In the genomic region with DNA sequence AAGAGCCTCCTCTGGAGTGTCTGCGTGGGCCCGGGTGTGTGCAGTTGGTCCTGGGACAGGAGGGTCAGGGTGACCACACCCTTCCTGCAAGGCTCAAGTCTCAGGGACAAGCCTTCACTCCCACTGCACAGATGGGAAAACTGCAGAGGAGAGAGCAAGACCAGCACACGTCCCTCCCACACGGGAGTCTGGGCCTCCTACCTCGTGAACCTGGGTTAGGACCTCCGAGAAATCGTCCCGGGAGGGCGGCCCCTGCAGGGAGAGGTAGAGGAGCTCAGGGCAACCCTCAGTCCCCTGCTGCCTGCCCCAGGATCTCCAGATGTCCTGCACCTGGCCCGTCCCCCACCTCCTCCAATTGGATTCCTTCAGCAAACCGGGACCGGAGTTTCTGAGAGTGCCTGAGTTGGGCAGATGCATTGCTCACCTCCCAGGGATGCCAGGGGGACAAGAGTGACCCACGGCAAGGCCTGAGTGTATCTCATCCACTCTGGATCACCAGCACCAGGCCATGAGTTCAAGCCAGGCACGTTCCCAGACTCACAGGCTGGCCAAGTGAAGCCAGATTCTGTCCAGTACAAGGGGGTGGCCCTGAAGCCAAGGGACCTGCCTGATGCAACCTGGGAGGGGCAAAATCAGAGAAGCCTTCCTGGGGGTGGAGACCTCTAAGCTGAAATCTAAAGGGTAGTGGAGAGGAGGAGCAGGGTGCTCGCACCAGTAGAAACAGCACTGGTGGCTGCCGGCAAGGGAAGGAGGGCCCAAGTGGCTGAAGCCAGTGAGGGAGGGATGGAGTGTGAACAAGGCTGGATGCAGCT, we compare ENCODE assay signal across 13 cellular contexts. TPM values are rescaled to one million over a fixed set of nuclear protein-coding genes. Genes with fewer than 3 reads are reported as not detected.
DNase-seq lines count a peak whose midpoint lies in the region; ATAC-seq and TF ChIP-seq lines count a peak whose summit lies in the region.
"Had no signal": no experiment of that assay in that cellular context is flagged by ENCODE, and none has a peak within 500 bp of the region (broad histone marks: within the 10 kb centered on the region; RNA-seq: fewer than 3 reads in every experiment).

No MANE protein-coding gene starts in this region.

- peaks cover 16 to 35% (median 27%) of the 10 kb centered on the region in 4 donors for H3K4me1 Mint-ChIP-seq in CD4-positive, alpha-beta memory T cell

- no peak overlapping the region for H3K27ac ChIP-seq in CD4-positive, alpha-beta memory T cell (ENCODE audit: low read depth, low read length)
- H3K27ac ChIP-seq in HCT116 (ENCODE audit: low read depth, low read length) (peak overlapping the region; percentile 84), mesenchymal stem cell (ENCODE audit: low read length, poor library complexity, severe bottlenecking) (no peak overlapping the region), Karpas-422 (ENCODE audit: low read length) (no peak overlapping the region)

- no peaks in the 10 kb centered on the region for H3K27me3 ChIP-seq in CD4-positive, alpha-beta memory T cell (ENCODE audit: insufficient read depth, low read length)
- no peaks in the 10 kb centered on the region for H3K27me3 ChIP-seq in HCT116 (ENCODE audit: insufficient read depth, low read length)
- no peaks in the 10 kb centered on the region for H3K27me3 ChIP-seq in adipocyte (replicated peaks; ENCODE audit: control insufficient read depth, insufficient read depth, low read length)
- peaks cover 0 to 30% of the 10 kb centered on the region in 2 experiments for H3K27me3 ChIP-seq in mesenchymal stem cell (ENCODE audit: control insufficient read depth in 1 of 2, insufficient read depth in 1 of 2, low read length in 2 of 2)
- no peaks in the 10 kb centered on the region for H3K27me3 ChIP-seq in Karpas-422 (ENCODE audit: low read length)

- H3K9me2 ChIP-seq in HCT116 (ENCODE audit: insufficient read depth) (no peaks in the 10 kb centered on the region), Karpas-422 (replicated peaks; ENCODE audit: insufficient read depth, low read length) (no peaks in the 10 kb centered on the region)

- H4K91ac ChIP-seq in mesenchymal stem cell (ENCODE audit: low read length): no peak overlapping the region

- intact Hi-C loops in CD4-positive, alpha-beta memory T cell (cut with micrococcal nuclease): no loop called here
- intact Hi-C loops in HCT116 (cut with micrococcal nuclease): loop anchor here (5.0 kb wide), 1 partner anchor 109 kb away; no protein-coding TSS in a partner anchor

- no peaks in the 10 kb centered on the region for H3K9me3 ChIP-seq in CD4-positive, alpha-beta memory T cell (ENCODE audit: control insufficient read depth in 1 of 2, low read length in 2 of 2)
- no peaks in the 10 kb centered on the region for H3K9me3 ChIP-seq in HCT116 (ENCODE audit: control insufficient read depth in 1 of 2, insufficient read depth in 1 of 2, low read depth in 1 of 2, low read length in 2 of 2)
- H3K9me3 ChIP-seq in adipocyte (ENCODE audit: control insufficient read depth, low read length): no peaks in the 10 kb centered on the region
- no peaks in the 10 kb centered on the region for H3K9me3 ChIP-seq in mesenchymal stem cell (ENCODE audit: control insufficient read depth, low read length)
- H3K9me3 ChIP-seq in Karpas-422 (ENCODE audit: low read length): no peaks in the 10 kb centered on the region

- RAD21 ChIA-PET in HCT116 (lab: Charles Lee; ENCODE audit: low non-redundant PET in 1 of 2, low total read pairs in 2 of 2, uncharacterized antibody in 2 of 2, unreplicated experiment in 2 of 2): interaction anchor here (0.6 to 1.1 kb wide), 2 partner anchors 9 to 122 kb away, joined by 3 read pairs; no protein-coding TSS in a partner anchor

- H3K9me3 Mint-ChIP-seq in CD4-positive, alpha-beta memory T cell: peaks cover 0 to 8% (median 0%) of the 10 kb centered on the region in 8 donors

- CTCF ChIA-PET in CD4-positive, alpha-beta memory T cell (lab: Charles Lee; ENCODE audit: partially characterized antibody): interaction anchor here (0.5 to 2.2 kb wide), 6 partner anchors 27 to 324 kb away, joined by 3 to 8 read pairs (median 3); a partner anchor contains a TSS
- CTCF ChIA-PET in HCT116 (lab: Charles Lee): interaction anchor here (0.6 to 2.6 kb wide), 2 partner anchors 15 to 124 kb away, joined by 3 to 14 read pairs; no protein-coding TSS in a partner anchor

- H2BK120ac ChIP-seq in mesenchymal stem cell (ENCODE audit: low read depth, low read length): no peak overlapping the region

- H3K27me3 Mint-ChIP-seq in CD4-positive, alpha-beta memory T cell: peaks cover 2 to 3% of the 10 kb centered on the region in 2 donors

- H2AFZ ChIP-seq in HCT116 (ENCODE audit: low read depth, low read length, poor library complexity, severe bottlenecking): no peak overlapping the region
- no peak overlapping the region for H2AFZ ChIP-seq in mesenchymal stem cell (ENCODE audit: low read depth, low read length)
- no peak overlapping the region for H2AFZ ChIP-seq in Karpas-422 (ENCODE audit: low read length)

- no peaks in the 10 kb centered on the region for H3K36me3 ChIP-seq in CD4-positive, alpha-beta memory T cell (ENCODE audit: insufficient read depth, low read length)
- H3K36me3 ChIP-seq in HCT116 (ENCODE audit: control insufficient read depth in 1 of 2, insufficient read depth in 2 of 2, low read length in 2 of 2) (no peaks in the 10 kb centered on the region), adipocyte (ENCODE audit: control insufficient read depth, insufficient read depth, low read length, severe bottlenecking) (no peaks in the 10 kb centered on the region), mesenchymal stem cell (ENCODE audit: control insufficient read depth in 1 of 2, insufficient read depth in 2 of 2, low read depth in 1 of 2, low read length in 2 of 2) (peaks cover 2 to 8% of the 10 kb centered on the region in 2 experiments), Karpas-422 (ENCODE audit: insufficient read depth, low read length) (no peaks in the 10 kb centered on the region)

- H3K27ac Mint-ChIP-seq in CD4-positive, alpha-beta memory T cell: peak overlapping the region in 4 of 7 donors; percentile 15 to 91 (median 52)

- H2BK12ac ChIP-seq in mesenchymal stem cell (ENCODE audit: low read length in 2 of 2): peak overlapping the region in 1 of 2 experiments; percentile 75

- 40% methylated on average over 16 of the region's 16 CpGs for WGBS in mesenchymal stem cell

- POLR2A ChIA-PET in CD4-positive, alpha-beta memory T cell (lab: Charles Lee; ENCODE audit: partially characterized antibody): interaction anchor here (1.0 to 2.2 kb wide), 5 partner anchors 9 to 478 kb away, joined by 3 to 12 read pairs (median 4); a partner anchor contains a TSS
- POLR2A ChIA-PET in HCT116 (lab: Charles Lee): interaction anchor here (0.6 to 1.1 kb wide), 5 partner anchors 9 to 479 kb away, joined by 3 to 5 read pairs (median 3); no protein-coding TSS in a partner anchor

- H3K4me2 ChIP-seq in HCT116 (ENCODE audit: low read length) (peak overlapping the region; percentile 95), mesenchymal stem cell (ENCODE audit: low read length, poor library complexity, severe bottlenecking) (no peak overlapping the region), Karpas-422 (ENCODE audit: low read depth, low read length, poor library complexity, severe bottlenecking) (no peak overlapping the region)

- peaks cover 2% of the 10 kb centered on the region for H3K79me1 ChIP-seq in mesenchymal stem cell (replicated peaks; ENCODE audit: low read length, poor library complexity, severe bottlenecking)

- peaks cover 51% of the 10 kb centered on the region for H3K4me1 ChIP-seq in CD4-positive, alpha-beta memory T cell (ENCODE audit: insufficient read depth, low read length)
- H3K4me1 ChIP-seq in HCT116 (ENCODE audit: control insufficient read depth in 1 of 2, insufficient read depth in 2 of 2, low read length in 2 of 2) (peaks cover 55 to 84% of the 10 kb centered on the region in 2 experiments), adipocyte (ENCODE audit: control insufficient read depth, insufficient read depth, low read length) (peaks cover 25% of the 10 kb centered on the region), mesenchymal stem cell (ENCODE audit: control insufficient read depth, insufficient read depth, low read depth, low read length) (peaks cover 41% of the 10 kb centered on the region), Karpas-422 (ENCODE audit: low read length) (peaks cover 16% of the 10 kb centered on the region)

- no peak overlapping the region for H3K4ac ChIP-seq in mesenchymal stem cell (ENCODE audit: low read depth in 1 of 2, low read length in 2 of 2)

- no peak overlapping the region for H3K14ac ChIP-seq in mesenchymal stem cell (ENCODE audit: low read length in 2 of 2)

- peak overlapping the region; percentile 41 to 68 (median 52) for H3K4me3 Mint-ChIP-seq in CD4-positive, alpha-beta memory T cell

- H3K79me2 ChIP-seq in HCT116 (ENCODE audit: insufficient read depth, low read length): no peaks in the 10 kb centered on the region
- H3K79me2 ChIP-seq in Karpas-422 (ENCODE audit: low read length): no peaks in the 10 kb centered on the region

- DNase-seq in CD4-positive, alpha-beta memory T cell: no peak
- DNase-seq in HCT116 (ENCODE audit: low read depth, low spot score): no peak
- DNase-seq in adipocyte (ENCODE audit: low read depth): no peak
- DNase-seq in mesenchymal stem cell: no peak
- DNase-seq in HK-2 (ENCODE audit: unreplicated experiment): no peak
- no peak for DNase-seq in Karpas-422
- DNase-seq: DMS79; GOT3; NCI-H1694; posterior cingulate gyrus; stimulated activated CD4-positive, alpha-beta T cell treated with anti-CD3 and anti-CD28 coated beads, Interleukin-4, amount 100 ng/mL, for 4 hours had no signal

- H3K23ac ChIP-seq in mesenchymal stem cell (ENCODE audit: low read length in 2 of 2): no peak overlapping the region

- no peak overlapping the region for H3K4me3 ChIP-seq in CD4-positive, alpha-beta memory T cell (ENCODE audit: low read length in 2 of 2)
- peak overlapping the region; percentile 55 to 79 for H3K4me3 ChIP-seq in HCT116 (replicated peaks in 1 of 2; ENCODE audit: low read depth in 1 of 2, low read length in 2 of 2)
- no peak overlapping the region for H3K4me3 ChIP-seq in adipocyte (ENCODE audit: low read length)
- no peak overlapping the region for H3K4me3 ChIP-seq in mesenchymal stem cell (ENCODE audit: insufficient read depth in 1 of 2, low read depth in 1 of 2, low read length in 2 of 2)
- H3K4me3 ChIP-seq in Karpas-422 (ENCODE audit: low read length): no peak overlapping the region

- ATAC-seq in HCT116 (no peak), GM18519 (IDR thresholded peaks at IDR 0.05; ENCODE audit: low FRiP score, unreplicated experiment) (no peak), GM21528 (IDR thresholded peaks at IDR 0.05; ENCODE audit: low FRiP score, unreplicated experiment) (no peak)

- peak overlapping the region; percentile 73 for H3K9ac ChIP-seq in HCT116 (ENCODE audit: low read length)
- H3K9ac ChIP-seq in adipocyte (ENCODE audit: low read length): peak overlapping the region; percentile 38
- no peak overlapping the region for H3K9ac ChIP-seq in mesenchymal stem cell (ENCODE audit: low read length)
- H3K9ac ChIP-seq in Karpas-422 (ENCODE audit: low read length): no peak overlapping the region

- TF ChIP-seq CTCF in HCT116 (IDR thresholded peaks at IDR 0.05 in 2 of 3, conservative IDR thresholded peaks at IDR 0.05 in 1 of 3; ENCODE audit: borderline replicate concordance in 1 of 3, insufficient read depth in 1 of 3, low read depth in 2 of 3, low read length in 2 of 3): no peak

- H2BK5ac ChIP-seq in mesenchymal stem cell (ENCODE audit: low read depth, low read length, poor library complexity, severe bottlenecking): no peak overlapping the region

- no peaks in the 10 kb centered on the region for H4K20me1 ChIP-seq in HCT116 (ENCODE audit: insufficient read depth)
- H4K20me1 ChIP-seq in Karpas-422 (ENCODE audit: insufficient read depth, low read depth, low read length): peaks cover 24% of the 10 kb centered on the region; the same call in 1 of the 2 replicates

- H3K18ac ChIP-seq in mesenchymal stem cell (ENCODE audit: low read depth in 1 of 2, low read length in 2 of 2): no peak overlapping the region

- H2AK5ac ChIP-seq in mesenchymal stem cell (ENCODE audit: low read length, severe bottlenecking): no peak overlapping the region

- H4K8ac ChIP-seq in mesenchymal stem cell (ENCODE audit: low read length): no peak overlapping the region

- no TSS peak for BruUV-seq in HCT116 (replicated peaks; lab: Mats Ljungman, UMichigan)

- H2BK15ac ChIP-seq in mesenchymal stem cell (ENCODE audit: low read depth, poor library complexity, severe bottlenecking): peak overlapping the region; percentile 26

- peaks cover 0 to 4% of the 10 kb centered on the region in 2 donors for H3K36me3 Mint-ChIP-seq in CD4-positive, alpha-beta memory T cell

- TF ChIP-seq POLR2A in HCT116 (IDR thresholded peaks at IDR 0.05; ENCODE audit: borderline replicate concordance, extremely low read depth, insufficient read depth, insufficient read length): no peak

- no peak for TF ChIP-seq RAD21 in HCT116 (IDR thresholded peaks at IDR 0.05; ENCODE audit: low read depth)

RNA-seq across cellular contexts. Expression of a gene that starts 2.1 kb away (rescaled TPM):
- 1 to 10 TPM in 1 of 2 experiments, under 1 TPM in 1; 0.72 to 1.8 TPM for total RNA-seq in CD4-positive, alpha-beta memory T cell
- under 1 TPM; 0.26 to 0.79 TPM for polyA plus RNA-seq in CD4-positive, alpha-beta memory T cell
- total RNA-seq in HCT116 (2021; ENCODE audit: unreplicated experiment): 37.6 TPM
- polyA plus RNA-seq in HCT116 (2012): 35.7 and 36.0 TPM in 2 replicates
- 2.0 TPM for polyA plus RNA-seq in mesenchymal stem cell (2013, experiment 1 of 2)
- polyA plus RNA-seq in mesenchymal stem cell (2013, experiment 2 of 2): 1.8 TPM
- 2.7 and 3.1 TPM in 2 replicates for total RNA-seq in Karpas-422 (2014; rRNA removed; shearing (Covaris generic); ENCODE audit: low replicate concordance)

RNA-seq across cellular contexts. Expression of a gene that starts 9.2 kb away (rescaled TPM):
- 10 to 100 TPM; 37.0 to 39.7 TPM for total RNA-seq in CD4-positive, alpha-beta memory T cell
- polyA plus RNA-seq in CD4-positive, alpha-beta memory T cell: 10 to 100 TPM; 41.0 to 43.1 TPM
- 54.6 TPM for total RNA-seq in HCT116 (2021; ENCODE audit: unreplicated experiment)
- 58.0 and 62.6 TPM in 2 replicates for polyA plus RNA-seq in HCT116 (2012)
- 29.7 TPM for polyA plus RNA-seq in mesenchymal stem cell (2013, experiment 1 of 2)
- 30.1 TPM for polyA plus RNA-seq in mesenchymal stem cell (2013, experiment 2 of 2)
- 21.5 and 34.4 TPM in 2 replicates for total RNA-seq in Karpas-422 (2014; rRNA removed; shearing (Covaris generic); ENCODE audit: low replicate concordance)

RNA-seq across cellular contexts. Expression of a gene that starts 11.6 kb away (rescaled TPM):
- 10 to 100 TPM; 35.7 to 38.1 TPM for total RNA-seq in CD4-positive, alpha-beta memory T cell
- 10 to 100 TPM; 10.2 to 18.5 TPM for polyA plus RNA-seq in CD4-positive, alpha-beta memory T cell
- total RNA-seq in HCT116 (2021; ENCODE audit: unreplicated experiment): 49.4 TPM
- polyA plus RNA-seq in HCT116 (2012): 45.7 and 58.2 TPM in 2 replicates
- 32.1 TPM for polyA plus RNA-seq in mesenchymal stem cell (2013, experiment 1 of 2)
- polyA plus RNA-seq in mesenchymal stem cell (2013, experiment 2 of 2): 29.4 TPM
- 23.5 and 41.6 TPM in 2 replicates for total RNA-seq in Karpas-422 (2014; rRNA removed; shearing (Covaris generic); ENCODE audit: low replicate concordance)

RNA-seq across cellular contexts. Expression of a gene that starts 29.0 kb away (rescaled TPM):
- total RNA-seq in CD4-positive, alpha-beta memory T cell: 100 to 1,000 TPM; 125 to 127 TPM
- 10 to 100 TPM; 45.2 to 45.6 TPM for polyA plus RNA-seq in CD4-positive, alpha-beta memory T cell
- total RNA-seq in HCT116 (2021; ENCODE audit: unreplicated experiment): 24.5 TPM
- polyA plus RNA-seq in HCT116 (2012): 22.9 and 25.0 TPM in 2 replicates
- polyA plus RNA-seq in mesenchymal stem cell (2013, experiment 1 of 2): 45.2 TPM
- 45.9 TPM for polyA plus RNA-seq in mesenchymal stem cell (2013, experiment 2 of 2)
- total RNA-seq in Karpas-422 (2014; rRNA removed; shearing (Covaris generic); ENCODE audit: low replicate concordance): 21.7 and 55.7 TPM in 2 replicates

RNA-seq across cellular contexts. Expression of a gene that starts 51.0 kb away (rescaled TPM):
- total RNA-seq in CD4-positive, alpha-beta memory T cell: 10 to 100 TPM; 58.1 to 62.7 TPM
- polyA plus RNA-seq in CD4-positive, alpha-beta memory T cell: under 1 TPM in 1 of 2 donors, not detected in 1; 0.53 TPM
- total RNA-seq in HCT116 (2021; ENCODE audit: unreplicated experiment): 61.1 TPM
- 70.6 and 74.2 TPM in 2 replicates for polyA plus RNA-seq in HCT116 (2012)
- 127 TPM for polyA plus RNA-seq in mesenchymal stem cell (2013, experiment 1 of 2)
- polyA plus RNA-seq in mesenchymal stem cell (2013, experiment 2 of 2): 132 TPM
- 1.0 and 32.6 TPM in 2 replicates for total RNA-seq in Karpas-422 (2014; rRNA removed; shearing (Covaris generic); ENCODE audit: low replicate concordance)

Comparison
In these comparisons a context has a peak if more than half of its experiments do, and no peak if none do; other contexts are left out.
1. H3K4me3 ChIP-seq: peak in HCT116 (2 of 2); none in CD4-positive, alpha-beta memory T cell (0 of 2), adipocyte (single experiment), mesenchymal stem cell (0 of 2) and Karpas-422 (single experiment).
2. H3K9ac ChIP-seq: peak in HCT116 (single experiment) and adipocyte (single experiment); none in mesenchymal stem cell (single experiment) and Karpas-422 (single experiment).